Comparison of ENCODE assay signal across 16 cellular contexts in genomic region chr1:3683197-3683596, GRCh38. TPM values are rescaled to one million over a fixed set of nuclear protein-coding genes. Genes with fewer than 3 reads are reported as not detected.
DNase-seq lines count a peak whose midpoint lies in the region; ATAC-seq, FAIRE-seq and TF ChIP-seq lines count a peak whose summit lies in the region.
"Had no signal": no experiment of that assay in that cellular context is flagged by ENCODE, and none has a peak within 500 bp of the region (broad histone marks: within the 10 kb centered on the region; RNA-seq: fewer than 3 reads in every experiment).

No MANE protein-coding gene starts in this region.

- no peak overlapping the region for H2AFZ ChIP-seq in K562 (ENCODE audit: low read depth, low read length)
- no peak overlapping the region for H2AFZ ChIP-seq in neuronal stem cell (ENCODE audit: low read length)
- H2AFZ ChIP-seq: GM23248 had no signal

- H3K9ac ChIP-seq in K562 (ENCODE audit: insufficient read depth in 1 of 2, low read depth in 2 of 2, low read length in 2 of 2) (peak overlapping the region in 1 of 2 experiments; percentile 52; a peak in 1 of 4 replicates), neuronal stem cell (ENCODE audit: low read depth, low read length, poor library complexity) (no peak overlapping the region)
- H3K9ac ChIP-seq: GM23248 had no signal

- H3K23ac ChIP-seq in neuronal stem cell (ENCODE audit: low read depth, low read length, poor library complexity): no peak overlapping the region

- H3K36me3 ChIP-seq in heart left ventricle (no peaks in the 10 kb centered on the region), K562 (ENCODE audit: control insufficient read depth, insufficient read depth, low read length) (no peaks in the 10 kb centered on the region), neuronal stem cell (replicated peaks in 1 of 2; ENCODE audit: control insufficient read depth in 2 of 2, insufficient read depth in 2 of 2, low read length in 2 of 2) (no peaks in the 10 kb centered on the region), BE2C (no peaks in the 10 kb centered on the region)

- in situ Hi-C loops in K562 (cut with MboI): no loop called here

- no peak overlapping the region for H2BK120ac ChIP-seq in neuronal stem cell (ENCODE audit: low read depth, low read length)

- POLR2A ChIA-PET in K562 (lab: Yijun Ruan, JAX): interaction anchor here (0.6 to 1.0 kb wide), 2 partner anchors 11 to 84 kb away, joined by 3 read pairs; no protein-coding TSS in a partner anchor

- H3K4me2 ChIP-seq in K562 (ENCODE audit: insufficient read depth, low read length) (no peak overlapping the region), neuronal stem cell (ENCODE audit: insufficient read depth, low read length, poor library complexity, severe bottlenecking) (no peak overlapping the region)

- no peak overlapping the region for H2AK5ac ChIP-seq in neuronal stem cell (ENCODE audit: low read depth, low read length)

- H4K20me1 ChIP-seq in K562 (replicated peaks; ENCODE audit: control insufficient read depth, insufficient read depth, low read length): peaks cover 50% of the 10 kb centered on the region

- H2BK15ac ChIP-seq in neuronal stem cell (ENCODE audit: low read length): no peak overlapping the region

- TF ChIP-seq CTCF in heart left ventricle (IDR thresholded peaks at IDR 0.05): no peak
- no peak for TF ChIP-seq CTCF in K562 (IDR thresholded peaks at IDR 0.05 in 2 of 3, conservative IDR thresholded peaks at IDR 0.05 in 1 of 3; ENCODE audit: insufficient read depth in 2 of 3, low read depth in 1 of 3, low read length in 3 of 3)
- TF ChIP-seq CTCF in BE2C (IDR thresholded peaks at IDR 0.05; ENCODE audit: low read depth, low read length): no peak

- BruUV-seq in K562 (replicated peaks; lab: Mats Ljungman, UMichigan): no TSS peak

- H3K4me1 ChIP-seq in heart left ventricle (peaks cover 0 to 11% (median 0%) of the 10 kb centered on the region in 12 donors), K562 (replicated peaks in 1 of 2; ENCODE audit: control insufficient read depth in 2 of 2, insufficient read depth in 2 of 2, low read length in 2 of 2) (peaks cover 4 to 71% of the 10 kb centered on the region in 2 experiments; a peak in 3 of 5 replicates), neuronal stem cell (ENCODE audit: control insufficient read depth in 2 of 2, insufficient read depth in 1 of 2, low read depth in 1 of 2, low read length in 2 of 2) (peaks cover 0 to 12% of the 10 kb centered on the region in 2 donors), BE2C (no peaks in the 10 kb centered on the region)

- no peaks in the 10 kb centered on the region for H3K9me1 ChIP-seq in K562 (ENCODE audit: control insufficient read depth, insufficient read depth, low read length)

- CTCF ChIA-PET in K562 (lab: Yijun Ruan, JAX; ENCODE audit: low intra/inter-chr PET ratio): no interaction called here

- H4K8ac ChIP-seq in neuronal stem cell (ENCODE audit: low read depth, low read length): no peak overlapping the region

- peaks cover 2% of the 10 kb centered on the region for H3K79me1 ChIP-seq in neuronal stem cell (ENCODE audit: low read depth, low read length)

- 97 to 100% (median 100%) methylated on average over 1 of the region's 1 CpG for WGBS in heart left ventricle, 4 donors
- 38% methylated on average over 1 of the region's 1 CpG for WGBS in K562 (ENCODE audit: insufficient coverage, low coverage, missing lambda C conversion rate)
- WGBS in neuronal stem cell (ENCODE audit: extremely low coverage in 2 of 2, insufficient read length in 2 of 2, insufficient replicate concordance in 1 of 2), 2 donors: no CpG with 5 or more reads among the region's 1 CpG

- H4K91ac ChIP-seq in neuronal stem cell (ENCODE audit: low read depth, low read length, poor library complexity): peak overlapping the region; percentile 1

- H3K27me3 ChIP-seq in heart left ventricle (peaks cover 0 to 11% (median 5%) of the 10 kb centered on the region in 9 donors), K562 (ENCODE audit: control insufficient read depth in 2 of 2, insufficient read depth in 2 of 2, low read length in 2 of 2) (peaks cover 14 to 78% of the 10 kb centered on the region in 2 experiments), neuronal stem cell (ENCODE audit: control insufficient read depth in 3 of 3, insufficient read depth in 3 of 3, low read depth in 1 of 3, low read length in 3 of 3) (peaks cover 0 to 74% (median 16%) of the 10 kb centered on the region in 3 experiments), BE2C (no peaks in the 10 kb centered on the region)

- H3K18ac ChIP-seq in neuronal stem cell (ENCODE audit: low read length): no peak overlapping the region

- TF ChIP-seq POLR2A in heart left ventricle (IDR thresholded peaks at IDR 0.05) (no peak), K562 (conservative IDR thresholded peaks at IDR 0.05) (no peak), GM12891 (IDR thresholded peaks at IDR 0.05; ENCODE audit: low read depth, low read length) (no peak)

- no peak for FAIRE-seq in K562 (lab: Jason Lieb, UNC)
- no peak for FAIRE-seq in GM12891 (lab: Jason Lieb, UNC)

- H2BK5ac ChIP-seq in neuronal stem cell (ENCODE audit: low read length): no peak overlapping the region

- H3K4me3 ChIP-seq in heart left ventricle (no peak overlapping the region), K562 (no peak overlapping the region), neuronal stem cell (ENCODE audit: low read length in 2 of 2) (no peak overlapping the region), BE2C (ENCODE audit: low read depth, low read length) (no peak overlapping the region)

- intact Hi-C loops in Right ventricle myocardium inferior (cut with DNase I) (no loop called here), heart left ventricle (cut with DNase I) (no loop called here), K562 (cut with micrococcal nuclease) (no loop called here)

- TF ChIP-seq EP300 in K562 (IDR thresholded peaks at IDR 0.05; ENCODE audit: low read length): no peak

- ATAC-seq in Right ventricle myocardium inferior (no peak), heart left ventricle (no peak), K562 (no peak)

- DNase-seq in Right ventricle myocardium inferior (ENCODE audit: missing footprints) (peak; percentile 17), heart left ventricle (no peak), NAMALWA (ENCODE audit: low spot score) (peak; percentile 30), K562 (ENCODE audit: extremely low read depth in 1 of 4, low spot score in 3 of 4) (no peak), neuronal stem cell (ENCODE audit: low spot score) (no peak), NCI-H345 treated with DMSO at 0.1 percent for 48 hours (lab: John Stamatoyannopoulos, UW; ENCODE audit: unreplicated experiment) (no peak), BE2C (no peak), GM12891 (ENCODE audit: insufficient read length, low spot score) (no peak)
- DNase-seq: C1 segment of cervical spinal cord; Calu3; CD4-positive, alpha-beta T cell; DMS 273 treated with DMSO at 0.1 percent for 48 hours; GM23248; H9 had no signal

- H2BK12ac ChIP-seq in neuronal stem cell (ENCODE audit: low read length): no peak overlapping the region

- TF ChIP-seq RAD21 in K562 (CRISPR knock-in tag; conservative IDR thresholded peaks at IDR 0.05 in 1 of 2, IDR thresholded peaks at IDR 0.05 in 1 of 2): no peak

- no peak overlapping the region for H3K4ac ChIP-seq in neuronal stem cell (ENCODE audit: low read length)

- H3K27ac ChIP-seq in heart left ventricle: no peak overlapping the region
- no peak overlapping the region for H3K27ac ChIP-seq in K562 (ENCODE audit: extremely low read depth, low read depth, low read length)
- no peak overlapping the region for H3K27ac ChIP-seq in neuronal stem cell (replicated peaks; ENCODE audit: low read length)
- H3K27ac ChIP-seq: 22Rv1, GM23248, HL-60 had no signal

- no peaks in the 10 kb centered on the region for H3K9me3 ChIP-seq in heart left ventricle
- no peaks in the 10 kb centered on the region for H3K9me3 ChIP-seq in K562 (replicated peaks; ENCODE audit: control insufficient read depth, insufficient read depth, low read depth, low read length)
- H3K9me3 ChIP-seq in neuronal stem cell (replicated peaks in 1 of 2; ENCODE audit: control insufficient read depth in 2 of 2, insufficient read depth in 1 of 2, low read depth in 1 of 2, low read length in 2 of 2): no peaks in the 10 kb centered on the region
- no peaks in the 10 kb centered on the region for H3K9me3 ChIP-seq in BE2C

- H3K14ac ChIP-seq in neuronal stem cell (ENCODE audit: low read length): no peak overlapping the region

- H3K79me2 ChIP-seq in K562 (ENCODE audit: control insufficient read depth, insufficient read depth, low read length): no peaks in the 10 kb centered on the region

RNA-seq across cellular contexts. Expression of gene TP73, which starts 30.9 kb away (rescaled TPM):
- total RNA-seq in Right ventricle myocardium inferior (0.14 TPM), heart left ventricle (under 1 TPM in 3 of 9 donors, not detected in 6; 0.15 to 0.53 (median 0.19) TPM), K562 (2014; rRNA removed) (0.49 and 0.50 TPM in 2 replicates), K562 (2014; rRNA removed; fragmentation: Illumina TruSeq; extraction: Trizol) (0.07 and 0.10 TPM in 2 replicates), K562 (2015; rRNA removed; fragmentation: Illumina TruSeq; extraction: Trizol) (0.40 and 0.41 TPM in 2 replicates), K562 (2021) (1.3 and 1.6 TPM in 2 replicates)
- polyA plus RNA-seq in heart left ventricle (under 1 TPM; 0.01 to 0.11 TPM), K562 (2011; rRNA removed) (0.72 and 1.1 TPM in 2 replicates), K562 (2014; fragmentation: Illumina TruSeq; extraction: Trizol) (0.12 and 0.73 TPM in 2 replicates), K562 (2014; fragmentation: Nextera tagmentation; extraction: Ambion mirVana) (not detected), K562 (2014; rRNA removed) (0.38 and 1.1 TPM in 2 replicates)
- 4.9 and 25.6 TPM in 2 replicates for total RNA-seq in K562 (2011; cell fraction: chromatin; rRNA removed; ENCODE audit: low replicate concordance)
- 10.5 and 13.5 TPM in 2 replicates for total RNA-seq in K562 (2011; cell fraction: nucleolus; rRNA removed)
- 6.2 and 6.6 TPM in 2 replicates for total RNA-seq in K562 (2011; cell fraction: nucleoplasm; rRNA removed)
- 0.46 and 1.4 TPM in 2 replicates for polyA plus RNA-seq in K562 (2011; cell fraction: cytosol; rRNA removed)
- 5.8 and 13.3 TPM in 2 replicates for polyA plus RNA-seq in K562 (2011; cell fraction: nucleus; rRNA removed)
- 0.87 and 0.90 TPM in 2 replicates for polyA plus RNA-seq in K562 (2012)
- polyA minus RNA-seq in K562 (2011; rRNA and poly(A)+ RNA removed): 0.78 and 2.1 TPM in 2 replicates
- polyA minus RNA-seq in K562 (2011; cell fraction: cytosol; rRNA and poly(A)+ RNA removed): 1.8 and 2.2 TPM in 2 replicates
- polyA minus RNA-seq in K562 (2011; cell fraction: nucleus; rRNA and poly(A)+ RNA removed): 5.8 and 11.8 TPM in 2 replicates
- 0.18 TPM for polyA plus RNA-seq in neuronal stem cell (2013, experiment 1 of 2)
- 0.19 TPM for polyA plus RNA-seq in neuronal stem cell (2013, experiment 2 of 2)
- 3.6 TPM for polyA plus RNA-seq in BE2C (2012; ENCODE audit: insufficient read depth, insufficient read length, low read depth)
- 8.8 TPM for polyA plus RNA-seq in GM12891 (2012; ENCODE audit: low read depth, missing spikeins)
- total RNA-seq: CD4-positive, alpha-beta T cell; GM23248 had no signal
- polyA plus RNA-seq: GM23248 had no signal

RNA-seq across cellular contexts. Expression of gene WRAP73, which starts 33.3 kb away (rescaled TPM):
- 14.6 TPM for total RNA-seq in Right ventricle myocardium inferior
- 10 to 100 TPM in 6 of 9 donors, 1 to 10 TPM in 3; 8.5 to 21.6 (median 11.3) TPM for total RNA-seq in heart left ventricle
- polyA plus RNA-seq in heart left ventricle: 10 to 100 TPM in 1 of 2 donors, 1 to 10 TPM in 1; 9.3 to 18.0 TPM
- total RNA-seq in K562 (2011; cell fraction: chromatin; rRNA removed; ENCODE audit: low replicate concordance): 77.5 and 153 TPM in 2 replicates
- total RNA-seq in K562 (2011; cell fraction: nucleolus; rRNA removed): 74.2 and 75.4 TPM in 2 replicates
- 71.3 and 71.5 TPM in 2 replicates for total RNA-seq in K562 (2011; cell fraction: nucleoplasm; rRNA removed)
- 30.1 and 39.3 TPM in 2 replicates for total RNA-seq in K562 (2014; rRNA removed)
- 11.0 and 14.7 TPM in 2 replicates for total RNA-seq in K562 (2014; rRNA removed; fragmentation: Illumina TruSeq; extraction: Trizol)
- 21.3 and 22.1 TPM in 2 replicates for total RNA-seq in K562 (2015; rRNA removed; fragmentation: Illumina TruSeq; extraction: Trizol)
- total RNA-seq in K562 (2021): 30.9 and 34.7 TPM in 2 replicates
- 47.1 and 54.8 TPM in 2 replicates for polyA plus RNA-seq in K562 (2011; rRNA removed)
- polyA plus RNA-seq in K562 (2011; cell fraction: cytosol; rRNA removed): 66.9 and 81.5 TPM in 2 replicates
- polyA plus RNA-seq in K562 (2011; cell fraction: nucleus; rRNA removed): 139 and 154 TPM in 2 replicates
- 30.5 and 35.0 TPM in 2 replicates for polyA plus RNA-seq in K562 (2012)
- polyA plus RNA-seq in K562 (2014; fragmentation: Illumina TruSeq; extraction: Trizol): 32.5 and 40.4 TPM in 2 replicates
- 1 to 10 TPM; 4.3 to 4.7 TPM for polyA plus RNA-seq in K562 (2014; fragmentation: Nextera tagmentation; extraction: Ambion mirVana)
- 51.8 and 55.9 TPM in 2 replicates for polyA plus RNA-seq in K562 (2014; rRNA removed)
- 14.7 and 17.8 TPM in 2 replicates for polyA minus RNA-seq in K562 (2011; rRNA and poly(A)+ RNA removed)
- 18.6 and 19.5 TPM in 2 replicates for polyA minus RNA-seq in K562 (2011; cell fraction: cytosol; rRNA and poly(A)+ RNA removed)
- polyA minus RNA-seq in K562 (2011; cell fraction: nucleus; rRNA and poly(A)+ RNA removed): 38.8 and 57.4 TPM in 2 replicates
- 24.6 TPM for polyA plus RNA-seq in neuronal stem cell (2013, experiment 1 of 2)
- polyA plus RNA-seq in neuronal stem cell (2013, experiment 2 of 2): 25.7 TPM
- 33.7 TPM for polyA plus RNA-seq in BE2C (2012; ENCODE audit: insufficient read depth, insufficient read length, low read depth)
- 23.5 TPM for polyA plus RNA-seq in GM12891 (2012; ENCODE audit: low read depth, missing spikeins)

RNA-seq across cellular contexts. Expression of gene TPRG1L, which starts 58.4 kb away (rescaled TPM):
- total RNA-seq in Right ventricle myocardium inferior (46.1 TPM), heart left ventricle (10 to 100 TPM; 32.0 to 58.0 (median 48.8) TPM), K562 (2014; rRNA removed) (4.6 and 5.1 TPM in 2 replicates), K562 (2014; rRNA removed; fragmentation: Illumina TruSeq; extraction: Trizol) (5.0 and 5.2 TPM in 2 replicates), K562 (2015; rRNA removed; fragmentation: Illumina TruSeq; extraction: Trizol) (5.7 and 6.2 TPM in 2 replicates), K562 (2021) (8.4 and 8.9 TPM in 2 replicates)
- polyA plus RNA-seq in heart left ventricle (10 to 100 TPM; 24.2 to 48.8 TPM), K562 (2011; rRNA removed) (9.9 and 11.0 TPM in 2 replicates), K562 (2014; fragmentation: Illumina TruSeq; extraction: Trizol) (9.7 and 10.0 TPM in 2 replicates), K562 (2014; fragmentation: Nextera tagmentation; extraction: Ambion mirVana) (1 to 10 TPM; 1.6 to 1.9 TPM), K562 (2014; rRNA removed) (6.8 and 7.1 TPM in 2 replicates)
- total RNA-seq in K562 (2011; cell fraction: chromatin; rRNA removed; ENCODE audit: low replicate concordance): 5.9 and 9.5 TPM in 2 replicates
- 7.4 and 8.7 TPM in 2 replicates for total RNA-seq in K562 (2011; cell fraction: nucleolus; rRNA removed)
- total RNA-seq in K562 (2011; cell fraction: nucleoplasm; rRNA removed): 7.7 and 9.1 TPM in 2 replicates
- 10.9 and 11.7 TPM in 2 replicates for polyA plus RNA-seq in K562 (2011; cell fraction: cytosol; rRNA removed)
- polyA plus RNA-seq in K562 (2011; cell fraction: nucleus; rRNA removed): 6.1 and 6.5 TPM in 2 replicates
- 9.3 and 18.8 TPM in 2 replicates for polyA plus RNA-seq in K562 (2012)
- polyA minus RNA-seq in K562 (2011; rRNA and poly(A)+ RNA removed): 5.7 and 7.5 TPM in 2 replicates
- polyA minus RNA-seq in K562 (2011; cell fraction: cytosol; rRNA and poly(A)+ RNA removed): 5.6 and 7.6 TPM in 2 replicates
- polyA minus RNA-seq in K562 (2011; cell fraction: nucleus; rRNA and poly(A)+ RNA removed): 2.2 and 3.7 TPM in 2 replicates
- polyA plus RNA-seq in neuronal stem cell (2013, experiment 1 of 2): 13.4 TPM
- polyA plus RNA-seq in neuronal stem cell (2013, experiment 2 of 2): 13.2 TPM
- 35.9 TPM for polyA plus RNA-seq in BE2C (2012; ENCODE audit: insufficient read depth, insufficient read length, low read depth)
- polyA plus RNA-seq in GM12891 (2012; ENCODE audit: low read depth, missing spikeins): 10.6 TPM

Comparison
In these comparisons a context has a peak if more than half of its experiments do, and no peak if none do; other contexts are left out.
1. DNase-seq: peak in Right ventricle myocardium inferior (single experiment) and NAMALWA (single experiment); none in heart left ventricle (0 of 5), K562 (0 of 4), neuronal stem cell (single experiment), NCI-H345 treated with DMSO at 0.1 percent for 48 hours (single experiment), BE2C (single experiment) and GM12891 (single experiment).